ENCODE assay signal across 23 cellular contexts in the genomic region with DNA sequence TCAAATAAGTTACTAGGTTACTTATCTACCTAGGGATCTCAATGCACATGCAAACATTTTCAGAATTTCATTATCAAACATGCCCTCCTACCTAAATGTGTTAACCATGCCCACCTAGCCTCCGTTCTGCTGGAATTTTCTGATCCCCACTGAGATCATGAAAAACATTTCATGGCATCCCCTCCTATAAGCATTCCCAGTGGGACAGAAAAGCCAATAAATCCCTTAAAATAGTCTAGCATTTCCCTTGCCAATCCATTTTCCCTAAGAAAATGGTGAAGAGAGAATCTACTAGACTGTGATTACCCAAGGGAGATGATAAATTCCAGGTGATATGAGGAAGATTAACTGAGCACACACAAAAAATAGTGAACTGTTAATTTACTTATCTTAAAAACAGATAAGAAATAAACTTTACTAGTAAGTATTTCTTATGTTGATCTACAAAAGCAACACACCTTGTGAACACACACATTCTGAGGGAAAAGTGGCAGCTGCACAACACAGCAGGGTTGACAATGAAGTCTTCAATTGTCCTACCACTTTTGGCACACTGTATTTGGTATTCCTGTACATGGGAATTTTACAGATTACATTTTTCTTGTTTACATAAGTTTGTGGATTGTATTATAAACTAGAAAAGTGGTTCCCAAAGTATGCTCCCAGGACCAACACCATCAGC. TPM values are rescaled to one million over a fixed set of nuclear protein-coding genes. Genes with fewer than 3 reads are reported as not detected.
DNase-seq lines count a peak whose midpoint lies in the region; ATAC-seq, FAIRE-seq and TF ChIP-seq lines count a peak whose summit lies in the region.
"Had no signal": no experiment of that assay in that cellular context is flagged by ENCODE, and none has a peak within 500 bp of the region (broad histone marks: within the 10 kb centered on the region; RNA-seq: fewer than 3 reads in every experiment).

No MANE protein-coding gene starts in this region.

- POLR2A ChIA-PET in CD4-positive, alpha-beta T cell (lab: Charles Lee), result no interaction called here

- H2BK5ac ChIP-seq in mesendoderm (ENCODE audit: low read length), result no peak overlapping the region

- no peak for FAIRE-seq in astrocyte (lab: Jason Lieb, UNC)
- FAIRE-seq: small intestine had no signal

- no peaks in the 10 kb centered on the region for H3K9me3 ChIP-seq in CD4-positive, alpha-beta T cell (ENCODE audit: control insufficient read depth, low read length)
- H3K9me3 ChIP-seq in astrocyte (ENCODE audit: insufficient read depth, low read depth, low read length), result no peaks in the 10 kb centered on the region

- TF ChIP-seq CTCF in CD4-positive, alpha-beta T cell (IDR thresholded peaks at IDR 0.05), result no peak
- TF ChIP-seq CTCF in astrocyte (IDR thresholded peaks at IDR 0.05; ENCODE audit: insufficient read depth, low read depth, low read length) (no peak), dorsolateral prefrontal cortex (IDR thresholded peaks at IDR 0.05 in 54 of 56, conservative IDR thresholded peaks at IDR 0.05 in 2 of 56; ENCODE audit: low read depth in 1 of 56, partially characterized antibody in 56 of 56) (no peak)

- peaks cover 9% of the 10 kb centered on the region for H3K36me3 Mint-ChIP-seq in CD4-positive, alpha-beta T cell (ENCODE audit: low read depth)
- no peaks in the 10 kb centered on the region for H3K36me3 Mint-ChIP-seq in astrocyte (ENCODE audit: low read depth, unreplicated experiment)

- H3K4me1 ChIP-seq in astrocyte (ENCODE audit: insufficient read depth, low read length) (no peaks in the 10 kb centered on the region), mesendoderm (ENCODE audit: control insufficient read depth, low read depth, low read length) (peaks cover 12% of the 10 kb centered on the region)

- no peak overlapping the region for H3K18ac ChIP-seq in mesendoderm (ENCODE audit: low read length)

- H3K36me3 ChIP-seq in astrocyte (ENCODE audit: insufficient read depth, low read length) (no peaks in the 10 kb centered on the region), mesendoderm (ENCODE audit: control insufficient read depth, insufficient read depth, low read length) (no peaks in the 10 kb centered on the region)

- intact Hi-C loops in CD4-positive, alpha-beta T cell (cut with DNase I, micrococcal nuclease), result no loop called here
- intact Hi-C loops in dorsolateral prefrontal cortex (cut with DNase I), result no loop called here

- no peak overlapping the region for H3K4me2 ChIP-seq in astrocyte (ENCODE audit: low read length)
- no peak overlapping the region for H3K4me2 ChIP-seq in mesendoderm (ENCODE audit: low read length)

- H3K9me3 Mint-ChIP-seq in CD4-positive, alpha-beta T cell, result no peaks in the 10 kb centered on the region
- no peaks in the 10 kb centered on the region for H3K9me3 Mint-ChIP-seq in astrocyte (ENCODE audit: unreplicated experiment)
- H3K9me3 Mint-ChIP-seq: activated T-helper 2 cell treated with anti-CD3 and anti-CD28 coated beads, Interferon-gamma antibody, Interleukin-2, Interleukin-4, amounts not matched to agents 10 μg/mL and 5 μg/mL and 100 μg/mL, durations not matched to agents 14 hours and 24 hours and 36 hours; dendritic cell treated with granulocyte-macrophage colony-stimulating factor and Interleukin-4, amounts not matched to agents 40 ng/mL and 50 ng/mL, for 4 days; HFFc6 had no signal

- H3K79me2 ChIP-seq in astrocyte (ENCODE audit: insufficient read depth, low read length) (peaks cover 97% of the 10 kb centered on the region), mesendoderm (ENCODE audit: control insufficient read depth, insufficient read depth, low read length) (peaks cover 66% of the 10 kb centered on the region)

- peaks cover 8% of the 10 kb centered on the region for H3K79me1 ChIP-seq in mesendoderm (ENCODE audit: low read length)

- no peak for ATAC-seq in CD4-positive, alpha-beta T cell (ENCODE audit: poor library complexity)
- no peak for ATAC-seq in GM21447 (IDR thresholded peaks at IDR 0.05; ENCODE audit: unreplicated experiment)
- no peak for ATAC-seq in GM18909 (IDR thresholded peaks at IDR 0.05; ENCODE audit: poor library complexity, unreplicated experiment)
- ATAC-seq: activated naive CD8-positive, alpha-beta T cell treated with anti-CD3 and anti-CD28 coated beads, Interleukin-2, amount 50 U/mL, for 24 hours; left ventricle myocardium superior; Right ventricle myocardium inferior; stimulated activated naive B cell treated with anti-CD40 and anti-IgM and Interleukin-4, amounts not matched to agents 10 μg/mL and 1 μg/mL and 100 μg/mL, for 72 hours had no signal

- no CpG with 5 or more reads among the region's 1 CpG for WGBS in mesendoderm (ENCODE audit: extremely low coverage, insufficient coverage, low lambda C conversion rate)

- no peak overlapping the region for H3K4ac ChIP-seq in mesendoderm (ENCODE audit: low read depth, low read length)

- in situ Hi-C loops in G401 (cut with HindIII; ENCODE audit: low sequenced_read_pairs), result no loop called here

- DNase-seq in CD4-positive, alpha-beta T cell, result no peak
- DNase-seq in G401 (ENCODE audit: low spot score), result peak; percentile 55
- DNase-seq in astrocyte (ENCODE audit: low read depth), result no peak
- peak; percentile 42 for DNase-seq in mesendoderm
- DNase-seq in dorsolateral prefrontal cortex, result no peak
- no peak for DNase-seq in foreskin melanocyte
- DNase-seq: activated naive CD8-positive, alpha-beta T cell treated with anti-CD3 and anti-CD28 coated beads, Interleukin-2, amount 50 U/mL, for 24 hours; DMS79; HFFc6; left ventricle myocardium superior; NCI-H1048; NCI-H2029; NCI-H345; small intestine; stimulated activated CD4-positive, alpha-beta T cell treated with anti-CD3 and anti-CD28 coated beads, Interleukin-2, amount 100 ng/mL, for 24 hours; stimulated activated naive B cell treated with anti-CD40 and anti-IgM and Interleukin-4, amounts not matched to agents 10 μg/mL and 1 μg/mL and 100 μg/mL, for 72 hours; T1000 had no signal

- no peak overlapping the region for H2BK120ac ChIP-seq in mesendoderm (ENCODE audit: low read depth, low read length)

- no peak overlapping the region for H3K9ac ChIP-seq in astrocyte (ENCODE audit: low read length)
- H3K9ac ChIP-seq in mesendoderm (ENCODE audit: low read length), result no peak overlapping the region

- H4K20me1 ChIP-seq in astrocyte (ENCODE audit: insufficient read depth, low read length), result peaks cover 91% of the 10 kb centered on the region

- no peak overlapping the region for H3K27ac ChIP-seq in CD4-positive, alpha-beta T cell (ENCODE audit: low read depth, low read length)
- no peak overlapping the region for H3K27ac ChIP-seq in astrocyte (ENCODE audit: low read depth, low read length)
- H3K27ac ChIP-seq in mesendoderm (ENCODE audit: low read depth, low read length), result peak overlapping the region; percentile 49
- no peak overlapping the region for H3K27ac ChIP-seq in dorsolateral prefrontal cortex
- H3K27ac ChIP-seq: epithelial cell of prostate had no signal

- H3K27me3 ChIP-seq in CD4-positive, alpha-beta T cell (ENCODE audit: control insufficient read depth, insufficient read depth, low read length), result no peaks in the 10 kb centered on the region
- H3K27me3 ChIP-seq in astrocyte (ENCODE audit: insufficient read depth, low read length), result no peaks in the 10 kb centered on the region
- H3K27me3 ChIP-seq in mesendoderm (ENCODE audit: insufficient read depth, low read length, poor library complexity), result no peaks in the 10 kb centered on the region
- H3K27me3 ChIP-seq in dorsolateral prefrontal cortex, result no peaks in the 10 kb centered on the region

- peaks cover 84% of the 10 kb centered on the region for H3K4me1 Mint-ChIP-seq in CD4-positive, alpha-beta T cell (ENCODE audit: low read depth)
- peaks cover 19% of the 10 kb centered on the region for H3K4me1 Mint-ChIP-seq in astrocyte (ENCODE audit: low read depth, unreplicated experiment)

- H3K27me3 Mint-ChIP-seq in CD4-positive, alpha-beta T cell, result no peaks in the 10 kb centered on the region
- H3K27me3 Mint-ChIP-seq in astrocyte (ENCODE audit: low read depth, unreplicated experiment), result no peaks in the 10 kb centered on the region
- H3K27me3 Mint-ChIP-seq: activated naive CD8-positive, alpha-beta T cell treated with anti-CD3 and anti-CD28 coated beads, Interleukin-2, amount 50 U/mL, for 24 hours; dendritic cell treated with granulocyte-macrophage colony-stimulating factor and Interleukin-4, amounts not matched to agents 40 ng/mL and 50 ng/mL, for 4 days; stimulated activated naive B cell treated with anti-CD40 and anti-IgM and Interleukin-4, amounts not matched to agents 10 μg/mL and 1 μg/mL and 100 μg/mL, for 72 hours had no signal

- H3K27ac Mint-ChIP-seq in CD4-positive, alpha-beta T cell, result peak overlapping the region; percentile 48
- H3K27ac Mint-ChIP-seq in astrocyte (ENCODE audit: unreplicated experiment), result no peak overlapping the region
- H3K27ac Mint-ChIP-seq: activated naive CD8-positive, alpha-beta T cell treated with anti-CD3 and anti-CD28 coated beads, Interleukin-2, amount 50 U/mL, for 24 hours; dendritic cell treated with granulocyte-macrophage colony-stimulating factor and Interleukin-4, amounts not matched to agents 40 ng/mL and 50 ng/mL, for 4 days; HFFc6 had no signal

- no peak overlapping the region for H4K5ac ChIP-seq in mesendoderm (ENCODE audit: low read length)

- no peak overlapping the region for H3K23ac ChIP-seq in mesendoderm (ENCODE audit: low read length)

- no peak overlapping the region for H4K8ac ChIP-seq in mesendoderm (ENCODE audit: low read depth, low read length)

- CTCF ChIA-PET in CD4-positive, alpha-beta T cell (lab: Charles Lee), result no interaction called here

- no peak overlapping the region for H3K4me3 Mint-ChIP-seq in CD4-positive, alpha-beta T cell
- peak overlapping the region; percentile 8 for H3K4me3 Mint-ChIP-seq in astrocyte (ENCODE audit: unreplicated experiment)
- H3K4me3 Mint-ChIP-seq: activated naive CD8-positive, alpha-beta T cell treated with anti-CD3 and anti-CD28 coated beads, Interleukin-2, amount 50 U/mL, for 24 hours; dendritic cell treated with granulocyte-macrophage colony-stimulating factor and Interleukin-4, amounts not matched to agents 40 ng/mL and 50 ng/mL, for 4 days; HFFc6; stimulated activated naive B cell treated with anti-CD40 and anti-IgM and Interleukin-4, amounts not matched to agents 10 μg/mL and 1 μg/mL and 100 μg/mL, for 72 hours had no signal

- no peak overlapping the region for H3K4me3 ChIP-seq in astrocyte (ENCODE audit: insufficient read depth, low read depth, low read length)
- H3K4me3 ChIP-seq in mesendoderm (ENCODE audit: low read length), result no peak overlapping the region
- H3K4me3 ChIP-seq in dorsolateral prefrontal cortex, result no peak overlapping the region

- no peak overlapping the region for H2BK15ac ChIP-seq in mesendoderm (replicated peaks; ENCODE audit: low read depth)

- H2AK5ac ChIP-seq in mesendoderm (ENCODE audit: low read length), result no peak overlapping the region

- no peak overlapping the region for H2AFZ ChIP-seq in astrocyte (ENCODE audit: low read depth, low read length)

- H3K56ac ChIP-seq in mesendoderm (ENCODE audit: low read length), result no peak overlapping the region

RNA-seq across cellular contexts. Expression of gene ARID4B, which starts 49.6 kb away (rescaled TPM):
- total RNA-seq in CD4-positive, alpha-beta T cell, result 100 to 1,000 TPM; 127 to 130 TPM
- total RNA-seq in G401 (2014; rRNA removed; shearing (Covaris generic)), result 6.6 and 11.2 TPM in 2 replicates
- 35.9 and 38.6 TPM in 2 replicates for total RNA-seq in astrocyte
- 14.8 TPM for polyA plus RNA-seq in mesendoderm (2013, experiment 1 of 2)
- 15.0 TPM for polyA plus RNA-seq in mesendoderm (2013, experiment 2 of 2)
- 10 to 100 TPM; 42.7 to 86.7 (median 59.7) TPM for total RNA-seq in dorsolateral prefrontal cortex

RNA-seq across cellular contexts. Expression of gene GGPS1, which starts 50.0 kb away (rescaled TPM):
- total RNA-seq in CD4-positive, alpha-beta T cell, result 10 to 100 TPM; 20.6 to 20.9 TPM
- 9.9 and 35.0 TPM in 2 replicates for total RNA-seq in G401 (2014; rRNA removed; shearing (Covaris generic))
- total RNA-seq in astrocyte (34.8 and 39.1 TPM in 2 replicates), dorsolateral prefrontal cortex (10 to 100 TPM; 28.5 to 60.2 (median 43.4) TPM)
- 28.7 TPM for polyA plus RNA-seq in mesendoderm (2013, experiment 1 of 2)
- 27.1 TPM for polyA plus RNA-seq in mesendoderm (2013, experiment 2 of 2)

Comparison
In these comparisons a context has a peak if more than half of its experiments do, and no peak if none do; other contexts are left out.
1. DNase-seq: peak in G401 (single experiment) and mesendoderm (single experiment); none in CD4-positive, alpha-beta T cell (0 of 10), astrocyte (single experiment), dorsolateral prefrontal cortex (0 of 10) and foreskin melanocyte (single experiment).